In the genomic region with DNA sequence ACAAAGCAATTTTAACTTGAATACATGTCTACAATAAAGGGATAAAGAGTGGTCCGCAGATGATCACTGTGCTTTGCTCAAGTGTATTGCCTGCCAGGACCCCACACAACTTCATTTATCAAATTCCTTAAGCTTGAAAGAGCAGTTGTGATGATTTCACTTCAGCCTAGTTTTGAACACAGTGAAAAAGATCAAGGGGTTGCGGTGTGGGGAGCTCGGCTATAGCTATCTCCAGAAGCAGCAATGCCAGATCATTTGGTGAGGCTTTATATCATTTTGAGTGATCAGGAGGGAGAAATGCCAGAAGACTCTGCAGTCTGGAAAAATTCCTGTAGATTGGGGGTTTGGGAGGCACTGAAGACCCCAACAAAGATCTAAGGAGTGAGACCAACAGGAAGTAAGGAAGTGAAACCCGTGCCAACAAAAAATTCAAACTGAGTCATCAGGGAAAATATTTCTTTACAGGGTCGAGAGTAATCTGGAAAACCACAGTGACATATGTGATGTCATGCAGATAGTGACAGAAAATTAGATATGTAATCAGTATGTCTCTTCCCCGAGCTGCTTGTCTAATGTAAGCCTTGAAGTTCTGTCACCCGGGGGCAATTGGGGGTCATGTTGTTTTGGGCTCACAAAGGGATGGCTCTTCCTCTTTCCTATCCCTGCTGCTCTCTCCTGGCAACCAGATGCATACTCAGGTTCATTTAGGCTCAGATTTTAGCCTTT, we compare ENCODE assay signal across 14 cellular contexts.
DNase-seq lines count a peak whose midpoint lies in the region; ATAC-seq and TF ChIP-seq lines count a peak whose summit lies in the region.
"Had no signal": no experiment of that assay in that cellular context is flagged by ENCODE, and none has a peak within 500 bp of the region (broad histone marks: within the 10 kb centered on the region; RNA-seq: fewer than 3 reads in every experiment).

No MANE protein-coding gene starts in this region.

- in situ Hi-C loops in astrocyte of the spinal cord (cut with HindIII; ENCODE audit: low sequenced_read_pairs), result no loop called here

- no peak for ATAC-seq in HG03095 (IDR thresholded peaks at IDR 0.05; ENCODE audit: unreplicated experiment)

- no peak overlapping the region for H3K4me3 ChIP-seq in astrocyte of the spinal cord (ENCODE audit: low read depth, low read length)
- H3K4me3 ChIP-seq: gastrocnemius medialis, thyroid gland had no signal

- DNase-seq in AG08395 (ENCODE audit: low spot score) (peak; percentile 24), M059J (ENCODE audit: low read depth) (peak; percentile 81), astrocyte of the spinal cord (ENCODE audit: low read depth, low spot score) (peak; percentile 67), kidney tubule cell (ENCODE audit: low spot score) (peak; percentile 66), GM03348 (ENCODE audit: low spot score) (no peak), activated gamma-delta T cell (lab: John Stamatoyannopoulos, UW) (no peak), dermis blood vessel endothelial cell (no peak)
- DNase-seq: activated CD4-positive, CD25-positive, alpha-beta regulatory T cell treated with anti-CD3 and anti-CD28 coated beads, Interleukin-2, amount 50 U/mL, for 72 hours; activated T-cell treated with anti-CD3 and anti-CD28 coated beads, Interleukin-2, amount 50 U/mL, for 1 hour; H7; NCI-H1048 had no signal

- no peak for TF ChIP-seq CTCF in astrocyte of the spinal cord (IDR thresholded peaks at IDR 0.05; ENCODE audit: low read depth, low read length)

Comparison
In these comparisons a context has a peak if more than half of its experiments do, and no peak if none do; other contexts are left out.
1. DNase-seq: peak in AG08395 (single experiment), M059J (single experiment), astrocyte of the spinal cord (single experiment) and kidney tubule cell (single experiment); none in GM03348 (single experiment), activated gamma-delta T cell (single experiment) and dermis blood vessel endothelial cell (single experiment).